Comparison of ENCODE assay signal across 14 cellular contexts in the genomic region with DNA sequence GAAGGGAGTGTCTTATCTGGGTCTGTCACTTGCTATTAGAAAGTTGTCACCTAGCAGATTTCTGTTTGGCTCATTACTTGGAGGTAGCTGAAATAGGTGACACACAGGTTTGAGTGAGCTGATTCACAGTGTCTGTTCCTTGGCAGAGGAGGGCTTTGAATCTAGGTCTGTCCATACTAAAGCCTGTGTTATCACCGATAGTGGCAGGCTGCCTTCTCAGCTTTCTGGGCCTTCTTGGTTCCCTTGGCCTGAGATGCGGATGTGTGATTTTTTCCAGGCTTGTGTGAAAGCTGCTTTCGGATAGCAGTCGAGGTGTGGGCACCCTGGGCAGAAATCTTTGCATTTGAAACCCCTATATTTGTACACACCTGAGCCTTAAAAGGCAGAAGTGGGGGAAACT.
"Had no signal": no experiment of that assay in that cellular context is flagged by ENCODE, and none has a peak within 500 bp of the region (broad histone marks: within the 10 kb centered on the region; RNA-seq: fewer than 3 reads in every experiment).

No MANE protein-coding gene starts in this region.

- H3K9me3 ChIP-seq: esophagus muscularis mucosa, gastrocnemius medialis, left lung had no signal

- DNase-seq: cortex of kidney; effector CD8-positive, alpha-beta T cell; gastrocnemius medialis; left lung; mesenchymal stem cell; naive B cell; stimulated activated CD4-positive, alpha-beta T cell treated with anti-CD3 and anti-CD28 coated beads, Interleukin-2, amount 100 ng/mL, for 48 hours; stimulated activated naive CD4-positive, alpha-beta T cell treated with Interleukin-2 at 50 U/mL for 16 hours; trophoblast cell had no signal

- ATAC-seq: gastrocnemius medialis, left lung had no signal

- H3K27ac ChIP-seq: dorsolateral prefrontal cortex, epithelial cell of prostate, esophagus muscularis mucosa, gastrocnemius medialis, left lung had no signal

- H3K36me3 ChIP-seq: esophagus muscularis mucosa, gastrocnemius medialis, left lung had no signal

- H3K4me1 ChIP-seq: esophagus muscularis mucosa, gastrocnemius medialis, left lung had no signal

- H3K4me3 ChIP-seq: dorsolateral prefrontal cortex, esophagus muscularis mucosa, gastrocnemius medialis, left lung, lung, smooth muscle cell had no signal
